In genomic region chr1:41811978-41812852, GRCh38 we compare ENCODE assay signal across 8 cellular contexts.
A peak's percentile ranks its signal among the peaks of the same experiment; 100 is the strongest.
DNase-seq lines count a peak whose midpoint lies in the region; ATAC-seq and TF ChIP-seq lines count a peak whose summit lies in the region.

No MANE protein-coding gene starts in this region.

- no peaks in the 10 kb centered on the region for H3K9me3 Mint-ChIP-seq in neural crest cell

- no peaks in the 10 kb centered on the region for H3K36me3 Mint-ChIP-seq in neural crest cell (ENCODE audit: low read depth)

- TF ChIP-seq RAD21 in Ishikawa (IDR thresholded peaks at IDR 0.05; ENCODE audit: low read depth), result peak; percentile 67

- TF ChIP-seq CTCF in neural crest cell (conservative IDR thresholded peaks at IDR 0.05), result peak; percentile 76

- H3K4me1 Mint-ChIP-seq in neural crest cell, result peaks cover 5% of the 10 kb centered on the region

- no peak overlapping the region for H3K4me3 Mint-ChIP-seq in neural crest cell

- peak overlapping the region; percentile 66 for H3K27ac Mint-ChIP-seq in neural crest cell (ENCODE audit: unreplicated experiment)

- TF ChIP-seq EP300 in Ishikawa (IDR thresholded peaks at IDR 0.05; ENCODE audit: borderline replicate concordance), result no peak

- H3K27me3 Mint-ChIP-seq in neural crest cell (ENCODE audit: low read depth), result no peaks in the 10 kb centered on the region

- no peak for ATAC-seq in HG03354 (IDR thresholded peaks at IDR 0.05; ENCODE audit: poor library complexity, severe bottlenecking, unreplicated experiment)

- DNase-seq in D341Med (ENCODE audit: low spot score), result peak; percentile 78
- DNase-seq in NOMO-1 (lab: John Stamatoyannopoulos, UW; ENCODE audit: unreplicated experiment in 2 of 2), result peak; percentile 28 to 67
- DNase-seq in activated T-cell treated with anti-CD3 and anti-CD28 coated beads for 4 hours, result peak; percentile 36
- peak; percentile 72 for DNase-seq in fibroblast of peridontal ligament (ENCODE audit: extremely low read depth)
- DNase-seq in neural crest cell (ENCODE audit: low read depth, low spot score), result peak; percentile 40
- DNase-seq in effector CD8-positive, alpha-beta T cell (lab: John Stamatoyannopoulos, UW), result no peak

TF ChIP-seq in Ishikawa, 13 proteins besides CTCF, POLR2A, EP300 and RAD21:
- no peak for TF ChIP-seq TAF1 (IDR thresholded peaks at IDR 0.05; ENCODE audit: low read depth)
- no peak for TF ChIP-seq USF1 (IDR thresholded peaks at IDR 0.05)
- no peak for TF ChIP-seq NFIC (IDR thresholded peaks at IDR 0.05)
- no peak for TF ChIP-seq EGR1 (IDR thresholded peaks at IDR 0.05)
- no peak for TF ChIP-seq CEBPB (IDR thresholded peaks at IDR 0.05)
- no peak for TF ChIP-seq ZBTB7A (IDR thresholded peaks at IDR 0.05; ENCODE audit: low read depth)
- 0 out of 2 replicates have a peak, but pooled peaks have one; percentile 29 for TF ChIP-seq TEAD4 (IDR thresholded peaks at IDR 0.05)
